ENCODE assay signal across 16 cellular contexts in genomic region chr18:13539843-13540535, GRCh38.
DNase-seq lines count a peak whose midpoint lies in the region; ATAC-seq and TF ChIP-seq lines count a peak whose summit lies in the region.
"Had no signal": no experiment of that assay in that cellular context is flagged by ENCODE, and none has a peak within 500 bp of the region (broad histone marks: within the 10 kb centered on the region; RNA-seq: fewer than 3 reads in every experiment).

No MANE protein-coding gene starts in this region.

- no peaks in the 10 kb centered on the region for H3K27me3 ChIP-seq in mucosa of rectum (ENCODE audit: control insufficient read depth in 2 of 2, insufficient read depth in 2 of 2, low read length in 2 of 2)
- H3K27me3 ChIP-seq: upper lobe of left lung had no signal

- CTCF ChIA-PET in activated naive CD4-positive, alpha-beta T cell treated with anti-CD3 and anti-CD28 coated beads, Interleukin-2, amount 10 ng/mL, durations not matched to agents 7 days and 5 days (lab: Charles Lee) = interaction anchor here (0.6 to 2.3 kb wide), 5 partner anchors 10 to 1884 kb away, joined by 3 to 11 read pairs (median 4); no protein-coding TSS in a partner anchor
- CTCF ChIA-PET in activated CD8-positive, alpha-beta T cell treated with anti-CD3 and anti-CD28 coated beads, Interleukin-2, amount 10 ng/mL, durations not matched to agents 7 days and 5 days (lab: Charles Lee) = interaction anchor here (0.6 to 2.0 kb wide), 6 partner anchors 11 to 324 kb away, joined by 3 to 8 read pairs (median 3); no protein-coding TSS in a partner anchor

- no peaks in the 10 kb centered on the region for H3K27me3 Mint-ChIP-seq in activated naive CD4-positive, alpha-beta T cell treated with anti-CD3 and anti-CD28 coated beads, Interleukin-2, amount 50 U/mL, for 24 hours
- H3K27me3 Mint-ChIP-seq in activated naive CD4-positive, alpha-beta T cell treated with anti-CD3 and anti-CD28 coated beads, Interleukin-2, amount 10 ng/mL, durations not matched to agents 7 days and 5 days = no peaks in the 10 kb centered on the region
- no peaks in the 10 kb centered on the region for H3K27me3 Mint-ChIP-seq in activated CD8-positive, alpha-beta T cell treated with anti-CD3 and anti-CD28 coated beads, Interleukin-2, amount 10 ng/mL, durations not matched to agents 7 days and 5 days (ENCODE audit: low read depth)
- peaks cover 6% of the 10 kb centered on the region for H3K27me3 Mint-ChIP-seq in type B pancreatic cell

- DNase-seq in activated naive CD4-positive, alpha-beta T cell treated with anti-CD3 and anti-CD28 coated beads, Interleukin-2, amount 10 ng/mL, durations not matched to agents 7 days and 5 days = no peak
- DNase-seq in activated CD8-positive, alpha-beta T cell treated with anti-CD3 and anti-CD28 coated beads, Interleukin-2, amount 10 ng/mL, durations not matched to agents 7 days and 5 days = no peak
- peak; percentile 22 for DNase-seq in type B pancreatic cell (ENCODE audit: extremely low spot score, unreplicated experiment)
- no peak for DNase-seq in NCI-H1092 (lab: John Stamatoyannopoulos, UW)
- DNase-seq in GM19240 (ENCODE audit: insufficient read length, low spot score) = no peak
- DNase-seq: KG1, NCI-H2171 treated with DMSO at 0.1 percent for 48 hours, OCI-M1 had no signal

- no peak overlapping the region for H3K27ac Mint-ChIP-seq in activated naive CD4-positive, alpha-beta T cell treated with anti-CD3 and anti-CD28 coated beads, Interleukin-2, amount 50 U/mL, for 24 hours
- H3K27ac Mint-ChIP-seq in activated naive CD4-positive, alpha-beta T cell treated with anti-CD3 and anti-CD28 coated beads, Interleukin-2, amount 10 ng/mL, durations not matched to agents 7 days and 5 days = no peak overlapping the region
- H3K27ac Mint-ChIP-seq in activated CD8-positive, alpha-beta T cell treated with anti-CD3 and anti-CD28 coated beads, Interleukin-2, amount 10 ng/mL, durations not matched to agents 7 days and 5 days = peak overlapping the region; percentile 51
- H3K27ac Mint-ChIP-seq in type B pancreatic cell = no peak overlapping the region

- no peaks in the 10 kb centered on the region for H3K9me3 ChIP-seq in mucosa of rectum (ENCODE audit: control insufficient read depth in 2 of 2, low read length in 2 of 2)
- H3K9me3 ChIP-seq: upper lobe of left lung had no signal

- peaks cover 13% of the 10 kb centered on the region for H3K36me3 Mint-ChIP-seq in activated naive CD4-positive, alpha-beta T cell treated with anti-CD3 and anti-CD28 coated beads, Interleukin-2, amount 50 U/mL, for 24 hours
- peaks cover 10% of the 10 kb centered on the region for H3K36me3 Mint-ChIP-seq in activated naive CD4-positive, alpha-beta T cell treated with anti-CD3 and anti-CD28 coated beads, Interleukin-2, amount 10 ng/mL, durations not matched to agents 7 days and 5 days
- peaks cover 15% of the 10 kb centered on the region for H3K36me3 Mint-ChIP-seq in activated CD8-positive, alpha-beta T cell treated with anti-CD3 and anti-CD28 coated beads, Interleukin-2, amount 10 ng/mL, durations not matched to agents 7 days and 5 days (ENCODE audit: low read depth)
- no peaks in the 10 kb centered on the region for H3K36me3 Mint-ChIP-seq in type B pancreatic cell
- H3K36me3 Mint-ChIP-seq: brain had no signal

- H3K4me1 Mint-ChIP-seq in activated naive CD4-positive, alpha-beta T cell treated with anti-CD3 and anti-CD28 coated beads, Interleukin-2, amount 50 U/mL, for 24 hours = peaks cover 61% of the 10 kb centered on the region
- peaks cover 41% of the 10 kb centered on the region for H3K4me1 Mint-ChIP-seq in activated naive CD4-positive, alpha-beta T cell treated with anti-CD3 and anti-CD28 coated beads, Interleukin-2, amount 10 ng/mL, durations not matched to agents 7 days and 5 days
- H3K4me1 Mint-ChIP-seq in activated CD8-positive, alpha-beta T cell treated with anti-CD3 and anti-CD28 coated beads, Interleukin-2, amount 10 ng/mL, durations not matched to agents 7 days and 5 days (ENCODE audit: low read depth) = peaks cover 44% of the 10 kb centered on the region
- H3K4me1 Mint-ChIP-seq in type B pancreatic cell (ENCODE audit: unreplicated experiment) = peaks cover 6% of the 10 kb centered on the region

- H3K9me3 Mint-ChIP-seq in activated naive CD4-positive, alpha-beta T cell treated with anti-CD3 and anti-CD28 coated beads, Interleukin-2, amount 50 U/mL, for 24 hours = no peaks in the 10 kb centered on the region
- H3K9me3 Mint-ChIP-seq in activated naive CD4-positive, alpha-beta T cell treated with anti-CD3 and anti-CD28 coated beads, Interleukin-2, amount 10 ng/mL, durations not matched to agents 7 days and 5 days = no peaks in the 10 kb centered on the region
- H3K9me3 Mint-ChIP-seq in activated CD8-positive, alpha-beta T cell treated with anti-CD3 and anti-CD28 coated beads, Interleukin-2, amount 10 ng/mL, durations not matched to agents 7 days and 5 days (ENCODE audit: insufficient read depth) = no peaks in the 10 kb centered on the region
- no peaks in the 10 kb centered on the region for H3K9me3 Mint-ChIP-seq in type B pancreatic cell
- H3K9me3 Mint-ChIP-seq: brain had no signal

- POLR2A ChIA-PET in activated CD8-positive, alpha-beta T cell treated with anti-CD3 and anti-CD28 coated beads, Interleukin-2, amount 10 ng/mL, durations not matched to agents 7 days and 5 days (lab: Charles Lee) = no interaction called here

- peaks cover 45 to 46% of the 10 kb centered on the region in 2 donors for H3K4me1 ChIP-seq in mucosa of rectum (ENCODE audit: control insufficient read depth in 2 of 2, insufficient read depth in 2 of 2, low read length in 2 of 2)

- peak overlapping the region; percentile 77 to 79 for H3K27ac ChIP-seq in mucosa of rectum (ENCODE audit: low read depth in 2 of 2, low read length in 2 of 2)
- H3K27ac ChIP-seq: SK-N-MC, skin epidermis, upper lobe of left lung, VCaP had no signal

- H3K4me3 ChIP-seq in mucosa of rectum (ENCODE audit: low read length in 2 of 2) = no peak overlapping the region
- H3K4me3 ChIP-seq: SK-N-MC, skin epidermis, upper lobe of left lung had no signal

- peak overlapping the region in 1 of 2 donors; percentile 53 for H3K9ac ChIP-seq in mucosa of rectum (ENCODE audit: low read depth in 1 of 2, low read length in 2 of 2)

- TF ChIP-seq CTCF in type B pancreatic cell (conservative IDR thresholded peaks at IDR 0.05) = no peak

- peak overlapping the region; percentile 11 for H3K4me3 Mint-ChIP-seq in activated naive CD4-positive, alpha-beta T cell treated with anti-CD3 and anti-CD28 coated beads, Interleukin-2, amount 50 U/mL, for 24 hours
- no peak overlapping the region for H3K4me3 Mint-ChIP-seq in activated naive CD4-positive, alpha-beta T cell treated with anti-CD3 and anti-CD28 coated beads, Interleukin-2, amount 10 ng/mL, durations not matched to agents 7 days and 5 days
- peak overlapping the region; percentile 54 for H3K4me3 Mint-ChIP-seq in activated CD8-positive, alpha-beta T cell treated with anti-CD3 and anti-CD28 coated beads, Interleukin-2, amount 10 ng/mL, durations not matched to agents 7 days and 5 days
- H3K4me3 Mint-ChIP-seq in type B pancreatic cell = no peak overlapping the region
- H3K4me3 Mint-ChIP-seq: brain had no signal

- H3K36me3 ChIP-seq in mucosa of rectum (ENCODE audit: control insufficient read depth in 2 of 2, insufficient read depth in 2 of 2, low read length in 2 of 2) = no peaks in the 10 kb centered on the region
- H3K36me3 ChIP-seq: upper lobe of left lung had no signal

- ATAC-seq in activated CD8-positive, alpha-beta T cell treated with anti-CD3 and anti-CD28 coated beads, Interleukin-2, amount 10 ng/mL, durations not matched to agents 7 days and 5 days = no peak
- no peak for ATAC-seq in GM21381 (IDR thresholded peaks at IDR 0.05; ENCODE audit: unreplicated experiment)

Comparison
In these comparisons a context has a peak if more than half of its experiments do, and no peak if none do; other contexts are left out.
1. H3K4me3 Mint-ChIP-seq: peak in activated naive CD4-positive, alpha-beta T cell treated with anti-CD3 and anti-CD28 coated beads, Interleukin-2, amount 50 U/mL, for 24 hours (single experiment) and activated CD8-positive, alpha-beta T cell treated with anti-CD3 and anti-CD28 coated beads, Interleukin-2, amount 10 ng/mL, durations not matched to agents 7 days and 5 days (single experiment); none in activated naive CD4-positive, alpha-beta T cell treated with anti-CD3 and anti-CD28 coated beads, Interleukin-2, amount 10 ng/mL, durations not matched to agents 7 days and 5 days (single experiment) and type B pancreatic cell (single experiment).